ENCODE assay signal across 17 cellular contexts in genomic region chr20:64164123-64164836, GRCh38. TPM values are rescaled to one million over a fixed set of nuclear protein-coding genes. Genes with fewer than 3 reads are reported as not detected.
DNase-seq lines count a peak whose midpoint lies in the region; ATAC-seq and TF ChIP-seq lines count a peak whose summit lies in the region.
"Had no signal": no experiment of that assay in that cellular context is flagged by ENCODE, and none has a peak within 500 bp of the region (broad histone marks: within the 10 kb centered on the region; RNA-seq: fewer than 3 reads in every experiment).

Gene MYT1 (plus strand): TSS chr20:64164452. CDS start chr20:64198862, 34,410 bp downstream.

- TF ChIP-seq CTCF in 22Rv1 (IDR thresholded peaks at IDR 0.05), result no peak
- no peak for TF ChIP-seq CTCF in WTC11 (IDR thresholded peaks at IDR 0.05)
- TF ChIP-seq CTCF in foreskin fibroblast (IDR thresholded peaks at IDR 0.05; ENCODE audit: low read depth, low read length), result no peak

- H3K4me3 ChIP-seq in foreskin fibroblast (ENCODE audit: low read depth in 1 of 2, low read length in 2 of 2), result no peak within 1 kb of the TSS
- H3K4me3 ChIP-seq: gastrocnemius medialis had no signal

- POLR2A ChIA-PET in WTC11 (lab: Charles Lee), result no interaction called here
- POLR2A ChIA-PET in T-cell (lab: Charles Lee), result no interaction called here

- no peaks in the 10 kb centered on the region for H3K36me3 Mint-ChIP-seq in WTC11
- H3K36me3 Mint-ChIP-seq in stimulated activated memory B cell treated with anti-CD40 and anti-IgM and Interleukin-4, amounts not matched to agents 10 μg/mL and 1 μg/mL and 100 μg/mL, for 72 hours, result peaks cover under 1% of the 10 kb centered on the region
- no peaks in the 10 kb centered on the region for H3K36me3 Mint-ChIP-seq in T-cell
- H3K36me3 Mint-ChIP-seq: natural killer cell treated with Interleukin-12 subunit alpha and Interleukin-12 subunit beta and Interleukin-15 and Interleukin-18, amount 100 ng/mL, for 72 hours had no signal

- H3K4me3 Mint-ChIP-seq in WTC11 (no peak within 1 kb of the TSS), T-cell (no peak within 1 kb of the TSS)
- no peak within 1 kb of the TSS for H3K4me3 Mint-ChIP-seq in stimulated activated memory B cell treated with anti-CD40 and anti-IgM and Interleukin-4, amounts not matched to agents 10 μg/mL and 1 μg/mL and 100 μg/mL, for 72 hours
- H3K4me3 Mint-ChIP-seq: natural killer cell treated with Interleukin-12 subunit alpha and Interleukin-12 subunit beta and Interleukin-15 and Interleukin-18, amount 100 ng/mL, for 72 hours had no signal

- H3K9me3 Mint-ChIP-seq in WTC11, result no peaks in the 10 kb centered on the region
- no peaks in the 10 kb centered on the region for H3K9me3 Mint-ChIP-seq in stimulated activated memory B cell treated with anti-CD40 and anti-IgM and Interleukin-4, amounts not matched to agents 10 μg/mL and 1 μg/mL and 100 μg/mL, for 72 hours
- H3K9me3 Mint-ChIP-seq in T-cell, result no peaks in the 10 kb centered on the region
- H3K9me3 Mint-ChIP-seq: natural killer cell treated with Interleukin-12 subunit alpha and Interleukin-12 subunit beta and Interleukin-15 and Interleukin-18, amount 100 ng/mL, for 72 hours had no signal

- peak; percentile 93 for DNase-seq in NCI-H1105 (lab: John Stamatoyannopoulos, UW)
- peak; percentile 93 for DNase-seq in NCI-H2227 treated with DMSO at 0.1 percent for 48 hours (lab: John Stamatoyannopoulos, UW)
- no peak for DNase-seq in WTC11 (ENCODE audit: low spot score)
- DNase-seq in T-cell, result no peak
- DNase-seq in foreskin fibroblast, result no peak
- DNase-seq: ACHN; activated T-cell treated with anti-CD3 and anti-CD28 coated beads for 4 hours; amniotic stem cell; effector CD4-positive, alpha-beta T cell; gastrocnemius medialis; left cardiac atrium had no signal

- ATAC-seq in WTC11, result no peak
- ATAC-seq in stimulated activated memory B cell treated with anti-CD40 and anti-IgM and Interleukin-4, amounts not matched to agents 10 μg/mL and 1 μg/mL and 100 μg/mL, for 72 hours, result no peak
- no peak for ATAC-seq in T-cell (replicated peaks in 1 of 4)
- no peak for ATAC-seq in HG02970 (IDR thresholded peaks at IDR 0.05; ENCODE audit: low FRiP score, unreplicated experiment)
- ATAC-seq: gastrocnemius medialis; left cardiac atrium; natural killer cell treated with Interleukin-12 subunit alpha and Interleukin-12 subunit beta and Interleukin-15 and Interleukin-18, amount 100 ng/mL, for 72 hours had no signal

- H3K27me3 Mint-ChIP-seq in WTC11 (ENCODE audit: low read depth), result peaks cover 37% of the 10 kb centered on the region
- peaks cover 86% of the 10 kb centered on the region for H3K27me3 Mint-ChIP-seq in stimulated activated memory B cell treated with anti-CD40 and anti-IgM and Interleukin-4, amounts not matched to agents 10 μg/mL and 1 μg/mL and 100 μg/mL, for 72 hours
- peaks cover 51 to 91% of the 10 kb centered on the region in 2 donors for H3K27me3 Mint-ChIP-seq in T-cell

- H3K27ac Mint-ChIP-seq in WTC11 (peak within 1 kb of the TSS; percentile 34; the same call in 1 of the 2 replicates), T-cell (no peak within 1 kb of the TSS)
- no peak within 1 kb of the TSS for H3K27ac Mint-ChIP-seq in stimulated activated memory B cell treated with anti-CD40 and anti-IgM and Interleukin-4, amounts not matched to agents 10 μg/mL and 1 μg/mL and 100 μg/mL, for 72 hours
- H3K27ac Mint-ChIP-seq: natural killer cell treated with Interleukin-12 subunit alpha and Interleukin-12 subunit beta and Interleukin-15 and Interleukin-18, amount 100 ng/mL, for 72 hours had no signal

- peak within 1 kb of the TSS; percentile 42 for H3K27ac ChIP-seq in 22Rv1
- H3K27ac ChIP-seq: gastrocnemius medialis had no signal

- CTCF ChIA-PET in WTC11 (lab: Charles Lee), result interaction anchor here (0.7 kb wide), 1 partner anchor 707 kb away, joined by 3 read pairs; no protein-coding TSS in a partner anchor
- CTCF ChIA-PET in T-cell (lab: Charles Lee), result no interaction called here

- H3K4me1 Mint-ChIP-seq in WTC11, result peaks cover 70% of the 10 kb centered on the region
- H3K4me1 Mint-ChIP-seq in stimulated activated memory B cell treated with anti-CD40 and anti-IgM and Interleukin-4, amounts not matched to agents 10 μg/mL and 1 μg/mL and 100 μg/mL, for 72 hours, result peaks cover 7% of the 10 kb centered on the region
- H3K4me1 Mint-ChIP-seq in T-cell, result peaks cover 0 to 3% (median 0%) of the 10 kb centered on the region in 3 donors

TF ChIP-seq in WTC11, 78 proteins besides CTCF, POLR2A, EP300 and RAD21:
- TF ChIP-seq ELF4 (CRISPR knock-in tag; IDR thresholded peaks at IDR 0.05; ENCODE audit: low read depth) (no peak), RORB (CRISPR knock-in tag; IDR thresholded peaks at IDR 0.05) (no peak), ZNF138 (CRISPR knock-in tag; conservative IDR thresholded peaks at IDR 0.05) (no peak), ATF6 (CRISPR knock-in tag; IDR thresholded peaks at IDR 0.05) (no peak), KAT7 (CRISPR knock-in tag; IDR thresholded peaks at IDR 0.05; ENCODE audit: borderline replicate concordance) (no peak), NR3C1 (CRISPR knock-in tag; conservative IDR thresholded peaks at IDR 0.05; ENCODE audit: low read depth) (no peak), FOXK1 (CRISPR knock-in tag; IDR thresholded peaks at IDR 0.05) (no peak), PREB (CRISPR knock-in tag; IDR thresholded peaks at IDR 0.05; ENCODE audit: borderline replicate concordance) (no peak)

RNA-seq across cellular contexts. Expression of gene MYT1, which starts in this region (rescaled TPM):
- total RNA-seq in WTC11 (2021), result 1.9 to 4.3 TPM (median 2.0 TPM) in 3 replicates
- under 1 TPM in 1 of 5 donors, not detected in 4; 0.06 TPM for total RNA-seq in T-cell
- total RNA-seq: gastrocnemius medialis; LHCN-M2; natural killer cell treated with Interleukin-12 subunit alpha and Interleukin-12 subunit beta and Interleukin-15 and Interleukin-18, amount 100 ng/mL, for 72 hours; RPMI7951 had no signal

Comparison
In these comparisons a context has a peak if more than half of its experiments do, and no peak if none do; other contexts are left out.
1. DNase-seq: peak in NCI-H1105 (single experiment) and NCI-H2227 treated with DMSO at 0.1 percent for 48 hours (single experiment); none in WTC11 (single experiment), T-cell (0 of 34) and foreskin fibroblast (0 of 2).